In genomic region chr5:124902097-124902821, GRCh38 we compare ENCODE assay signal across 8 cellular contexts.
DNase-seq lines count a peak whose midpoint lies in the region; ATAC-seq and TF ChIP-seq lines count a peak whose summit lies in the region.

No MANE protein-coding gene starts in this region.

- no peaks in the 10 kb centered on the region for H3K36me3 ChIP-seq in vagina

- H3K4me3 ChIP-seq in epithelial cell of proximal tubule (ENCODE audit: low read depth, low read length) (peak overlapping the region; percentile 21), vagina (no peak overlapping the region)

- ATAC-seq in GM19328 (IDR thresholded peaks at IDR 0.05; ENCODE audit: unreplicated experiment), result peak; percentile 99
- peak; percentile 99 for ATAC-seq in HG03159 (IDR thresholded peaks at IDR 0.05; ENCODE audit: unreplicated experiment)

- no peaks in the 10 kb centered on the region for H3K27me3 ChIP-seq in vagina

- H3K9me3 ChIP-seq in vagina, result no peaks in the 10 kb centered on the region

- DNase-seq in Daoy (ENCODE audit: low read depth) (peak; percentile 55), NOMO-1 treated with dmso at 0.1 percent for 144 hours (lab: John Stamatoyannopoulos, UW; ENCODE audit: unreplicated experiment) (peak; percentile 71), epithelial cell of proximal tubule (ENCODE audit: low read depth) (no peak), substantia nigra (lab: John Stamatoyannopoulos, UW) (peak in 9 of 49 donors; percentile 9 to 50 (median 17)), AG20443 (ENCODE audit: low spot score) (no peak), vagina (ENCODE audit: extremely low spot score in 2 of 2) (no peak)

- TF ChIP-seq POLR2A in vagina (IDR thresholded peaks at IDR 0.05), result no peak

- TF ChIP-seq CTCF in epithelial cell of proximal tubule (conservative IDR thresholded peaks at IDR 0.05; ENCODE audit: low read depth, low read length) (no peak), vagina (IDR thresholded peaks at IDR 0.05) (no peak)

- peaks cover 15% of the 10 kb centered on the region for H3K4me1 ChIP-seq in vagina

- intact Hi-C loops in vagina (cut with DNase I), result no loop called here

- H3K27ac ChIP-seq in substantia nigra (ENCODE audit: low read depth, low read length, poor library complexity, severe bottlenecking) (peak overlapping the region; percentile 70), vagina (no peak overlapping the region)

Comparison
In these comparisons a context has a peak if more than half of its experiments do, and no peak if none do; other contexts are left out.
1. DNase-seq: peak in Daoy (single experiment) and NOMO-1 treated with dmso at 0.1 percent for 144 hours (single experiment); none in epithelial cell of proximal tubule (single experiment), AG20443 (single experiment) and vagina (0 of 2).